ENCODE assay signal across 1 cellular context in genomic region chr4:48340905-48341775, GRCh38.
TF ChIP-seq lines count a peak whose summit lies in the region.

Gene SLAIN2 (plus strand): TSS chr4:48341529. CDS start chr4:48341740, 211 bp downstream.

TF ChIP-seq in HepG2, 621 proteins besides CTCF, POLR2A, EP300 and RAD21 (continued from another document and continues in another):
- no peak for TF ChIP-seq ZNF773 (CRISPR knock-in tag; IDR thresholded peaks at IDR 0.05; ENCODE audit: borderline replicate concordance)
- TF ChIP-seq IRF2 (CRISPR knock-in tag; IDR thresholded peaks at IDR 0.05), result no peak
- no peak for TF ChIP-seq ZMYM3 (CRISPR knock-in tag; IDR thresholded peaks at IDR 0.05)
- no peak; the same call in 1 of the 2 replicates for TF ChIP-seq ZNF468 (CRISPR knock-in tag; IDR thresholded peaks at IDR 0.05)
- TF ChIP-seq ZNF431 (CRISPR knock-in tag; IDR thresholded peaks at IDR 0.05; ENCODE audit: borderline replicate concordance, low read depth), result no peak
- TF ChIP-seq ZFP62 (CRISPR knock-in tag; IDR thresholded peaks at IDR 0.05), result no peak
- no peak for TF ChIP-seq ZNF550 (CRISPR knock-in tag; IDR thresholded peaks at IDR 0.05; ENCODE audit: borderline replicate concordance)
- TF ChIP-seq HES4 (CRISPR knock-in tag; IDR thresholded peaks at IDR 0.05; ENCODE audit: borderline replicate concordance), result no peak
- peak; percentile 71 for TF ChIP-seq TARDBP (CRISPR knock-in tag; IDR thresholded peaks at IDR 0.05)
- TF ChIP-seq, protein P1, sequence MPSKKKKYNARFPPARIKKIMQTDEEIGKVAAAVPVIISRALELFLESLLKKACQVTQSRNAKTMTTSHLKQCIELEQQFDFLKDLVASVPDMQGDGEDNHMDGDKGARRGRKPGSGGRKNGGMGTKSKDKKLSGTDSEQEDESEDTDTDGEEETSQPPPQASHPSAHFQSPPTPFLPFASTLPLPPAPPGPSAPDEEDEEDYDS (CRISPR knock-in tag; IDR thresholded peaks at IDR 0.05), result peak; percentile 71; the same call in 1 of the 2 replicates
- peak; percentile 67 for TF ChIP-seq RBM39 (IDR thresholded peaks at IDR 0.05; ENCODE audit: low read depth, low read length, poor library complexity, severe bottlenecking)
- TF ChIP-seq ZSCAN30 (CRISPR knock-in tag; IDR thresholded peaks at IDR 0.05), result no peak
- TF ChIP-seq, protein P2, sequence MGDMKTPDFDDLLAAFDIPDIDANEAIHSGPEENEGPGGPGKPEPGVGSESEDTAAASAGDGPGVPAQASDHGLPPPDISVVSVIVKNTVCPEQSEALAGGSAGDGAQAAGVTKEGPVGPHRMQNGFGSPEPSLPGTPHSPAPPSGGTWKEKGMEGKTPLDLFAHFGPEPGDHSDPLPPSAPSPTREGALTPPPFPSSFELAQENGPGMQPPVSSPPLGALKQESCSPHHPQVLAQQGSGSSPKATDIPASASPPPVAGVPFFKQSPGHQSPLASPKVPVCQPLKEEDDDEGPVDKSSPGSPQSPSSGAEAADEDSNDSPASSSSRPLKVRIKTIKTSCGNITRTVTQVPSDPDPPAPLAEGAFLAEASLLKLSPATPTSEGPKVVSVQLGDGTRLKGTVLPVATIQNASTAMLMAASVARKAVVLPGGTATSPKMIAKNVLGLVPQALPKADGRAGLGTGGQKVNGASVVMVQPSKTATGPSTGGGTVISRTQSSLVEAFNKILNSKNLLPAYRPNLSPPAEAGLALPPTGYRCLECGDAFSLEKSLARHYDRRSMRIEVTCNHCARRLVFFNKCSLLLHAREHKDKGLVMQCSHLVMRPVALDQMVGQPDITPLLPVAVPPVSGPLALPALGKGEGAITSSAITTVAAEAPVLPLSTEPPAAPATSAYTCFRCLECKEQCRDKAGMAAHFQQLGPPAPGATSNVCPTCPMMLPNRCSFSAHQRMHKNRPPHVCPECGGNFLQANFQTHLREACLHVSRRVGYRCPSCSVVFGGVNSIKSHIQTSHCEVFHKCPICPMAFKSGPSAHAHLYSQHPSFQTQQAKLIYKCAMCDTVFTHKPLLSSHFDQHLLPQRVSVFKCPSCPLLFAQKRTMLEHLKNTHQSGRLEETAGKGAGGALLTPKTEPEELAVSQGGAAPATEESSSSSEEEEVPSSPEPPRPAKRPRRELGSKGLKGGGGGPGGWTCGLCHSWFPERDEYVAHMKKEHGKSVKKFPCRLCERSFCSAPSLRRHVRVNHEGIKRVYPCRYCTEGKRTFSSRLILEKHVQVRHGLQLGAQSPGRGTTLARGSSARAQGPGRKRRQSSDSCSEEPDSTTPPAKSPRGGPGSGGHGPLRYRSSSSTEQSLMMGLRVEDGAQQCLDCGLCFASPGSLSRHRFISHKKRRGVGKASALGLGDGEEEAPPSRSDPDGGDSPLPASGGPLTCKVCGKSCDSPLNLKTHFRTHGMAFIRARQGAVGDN (CRISPR knock-in tag; IDR thresholded peaks at IDR 0.05), result peak; percentile 74
- TF ChIP-seq RARG (CRISPR knock-in tag; IDR thresholded peaks at IDR 0.05; ENCODE audit: low read depth), result no peak
- TF ChIP-seq, protein P3, sequence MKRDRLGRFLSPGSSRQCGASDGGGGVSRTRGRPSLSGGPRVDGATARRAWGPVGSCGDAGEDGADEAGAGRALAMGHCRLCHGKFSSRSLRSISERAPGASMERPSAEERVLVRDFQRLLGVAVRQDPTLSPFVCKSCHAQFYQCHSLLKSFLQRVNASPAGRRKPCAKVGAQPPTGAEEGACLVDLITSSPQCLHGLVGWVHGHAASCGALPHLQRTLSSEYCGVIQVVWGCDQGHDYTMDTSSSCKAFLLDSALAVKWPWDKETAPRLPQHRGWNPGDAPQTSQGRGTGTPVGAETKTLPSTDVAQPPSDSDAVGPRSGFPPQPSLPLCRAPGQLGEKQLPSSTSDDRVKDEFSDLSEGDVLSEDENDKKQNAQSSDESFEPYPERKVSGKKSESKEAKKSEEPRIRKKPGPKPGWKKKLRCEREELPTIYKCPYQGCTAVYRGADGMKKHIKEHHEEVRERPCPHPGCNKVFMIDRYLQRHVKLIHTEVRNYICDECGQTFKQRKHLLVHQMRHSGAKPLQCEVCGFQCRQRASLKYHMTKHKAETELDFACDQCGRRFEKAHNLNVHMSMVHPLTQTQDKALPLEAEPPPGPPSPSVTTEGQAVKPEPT (CRISPR knock-in tag; IDR thresholded peaks at IDR 0.05; ENCODE audit: low read depth), result no peak
- no peak for TF ChIP-seq TBL1XR1 (IDR thresholded peaks at IDR 0.05; ENCODE audit: borderline replicate concordance, low read length, partially characterized antibody)
- TF ChIP-seq ZNF512 (CRISPR knock-in tag; IDR thresholded peaks at IDR 0.05), result no peak
- no peak for TF ChIP-seq SNAPC2 (CRISPR knock-in tag; IDR thresholded peaks at IDR 0.05)
- TF ChIP-seq ZBTB25 (CRISPR knock-in tag; IDR thresholded peaks at IDR 0.05), result peak; percentile 76; the same call in 1 of the 2 replicates
- TF ChIP-seq ZNF350 (CRISPR knock-in tag; IDR thresholded peaks at IDR 0.05; ENCODE audit: borderline replicate concordance, low read depth), result peak; percentile 87; the same call in 1 of the 2 replicates
- no peak for TF ChIP-seq ATF6 (CRISPR knock-in tag; conservative IDR thresholded peaks at IDR 0.05)
- TF ChIP-seq, protein P4, sequence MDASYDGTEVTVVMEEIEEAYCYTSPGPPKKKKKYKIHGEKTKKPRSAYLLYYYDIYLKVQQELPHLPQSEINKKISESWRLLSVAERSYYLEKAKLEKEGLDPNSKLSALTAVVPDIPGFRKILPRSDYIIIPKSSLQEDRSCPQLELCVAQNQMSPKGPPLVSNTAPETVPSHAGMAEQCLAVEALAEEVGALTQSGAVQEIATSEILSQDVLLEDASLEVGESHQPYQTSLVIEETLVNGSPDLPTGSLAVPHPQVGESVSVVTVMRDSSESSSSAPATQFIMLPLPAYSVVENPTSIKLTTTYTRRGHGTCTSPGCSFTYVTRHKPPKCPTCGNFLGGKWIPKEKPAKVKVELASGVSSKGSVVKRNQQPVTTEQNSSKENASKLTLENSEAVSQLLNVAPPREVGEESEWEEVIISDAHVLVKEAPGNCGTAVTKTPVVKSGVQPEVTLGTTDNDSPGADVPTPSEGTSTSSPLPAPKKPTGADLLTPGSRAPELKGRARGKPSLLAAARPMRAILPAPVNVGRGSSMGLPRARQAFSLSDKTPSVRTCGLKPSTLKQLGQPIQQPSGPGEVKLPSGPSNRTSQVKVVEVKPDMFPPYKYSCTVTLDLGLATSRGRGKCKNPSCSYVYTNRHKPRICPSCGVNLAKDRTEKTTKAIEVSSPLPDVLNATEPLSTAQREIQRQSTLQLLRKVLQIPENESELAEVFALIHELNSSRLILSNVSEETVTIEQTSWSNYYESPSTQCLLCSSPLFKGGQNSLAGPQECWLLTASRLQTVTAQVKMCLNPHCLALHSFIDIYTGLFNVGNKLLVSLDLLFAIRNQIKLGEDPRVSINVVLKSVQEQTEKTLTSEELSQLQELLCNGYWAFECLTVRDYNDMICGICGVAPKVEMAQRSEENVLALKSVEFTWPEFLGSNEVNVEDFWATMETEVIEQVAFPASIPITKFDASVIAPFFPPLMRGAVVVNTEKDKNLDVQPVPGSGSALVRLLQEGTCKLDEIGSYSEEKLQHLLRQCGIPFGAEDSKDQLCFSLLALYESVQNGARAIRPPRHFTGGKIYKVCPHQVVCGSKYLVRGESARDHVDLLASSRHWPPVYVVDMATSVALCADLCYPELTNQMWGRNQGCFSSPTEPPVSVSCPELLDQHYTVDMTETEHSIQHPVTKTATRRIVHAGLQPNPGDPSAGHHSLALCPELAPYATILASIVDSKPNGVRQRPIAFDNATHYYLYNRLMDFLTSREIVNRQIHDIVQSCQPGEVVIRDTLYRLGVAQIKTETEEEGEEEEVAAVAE (CRISPR knock-in tag; IDR thresholded peaks at IDR 0.05; ENCODE audit: borderline replicate concordance), result no peak
- TF ChIP-seq ZNF317 (CRISPR knock-in tag; IDR thresholded peaks at IDR 0.05), result no peak
- TF ChIP-seq, protein P5, sequence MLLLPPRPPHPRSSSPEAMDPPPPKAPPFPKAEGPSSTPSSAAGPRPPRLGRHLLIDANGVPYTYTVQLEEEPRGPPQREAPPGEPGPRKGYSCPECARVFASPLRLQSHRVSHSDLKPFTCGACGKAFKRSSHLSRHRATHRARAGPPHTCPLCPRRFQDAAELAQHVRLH (CRISPR knock-in tag; IDR thresholded peaks at IDR 0.05; ENCODE audit: borderline replicate concordance, low read depth), result no peak
- TF ChIP-seq MTF1 (CRISPR knock-in tag; IDR thresholded peaks at IDR 0.05), result no peak; the same call in 1 of the 2 replicates
- TF ChIP-seq ATF7 (IDR thresholded peaks at IDR 0.05), result no peak
- no peak for TF ChIP-seq ATF7 (CRISPR knock-in tag; IDR thresholded peaks at IDR 0.05)
- TF ChIP-seq, protein P6, sequence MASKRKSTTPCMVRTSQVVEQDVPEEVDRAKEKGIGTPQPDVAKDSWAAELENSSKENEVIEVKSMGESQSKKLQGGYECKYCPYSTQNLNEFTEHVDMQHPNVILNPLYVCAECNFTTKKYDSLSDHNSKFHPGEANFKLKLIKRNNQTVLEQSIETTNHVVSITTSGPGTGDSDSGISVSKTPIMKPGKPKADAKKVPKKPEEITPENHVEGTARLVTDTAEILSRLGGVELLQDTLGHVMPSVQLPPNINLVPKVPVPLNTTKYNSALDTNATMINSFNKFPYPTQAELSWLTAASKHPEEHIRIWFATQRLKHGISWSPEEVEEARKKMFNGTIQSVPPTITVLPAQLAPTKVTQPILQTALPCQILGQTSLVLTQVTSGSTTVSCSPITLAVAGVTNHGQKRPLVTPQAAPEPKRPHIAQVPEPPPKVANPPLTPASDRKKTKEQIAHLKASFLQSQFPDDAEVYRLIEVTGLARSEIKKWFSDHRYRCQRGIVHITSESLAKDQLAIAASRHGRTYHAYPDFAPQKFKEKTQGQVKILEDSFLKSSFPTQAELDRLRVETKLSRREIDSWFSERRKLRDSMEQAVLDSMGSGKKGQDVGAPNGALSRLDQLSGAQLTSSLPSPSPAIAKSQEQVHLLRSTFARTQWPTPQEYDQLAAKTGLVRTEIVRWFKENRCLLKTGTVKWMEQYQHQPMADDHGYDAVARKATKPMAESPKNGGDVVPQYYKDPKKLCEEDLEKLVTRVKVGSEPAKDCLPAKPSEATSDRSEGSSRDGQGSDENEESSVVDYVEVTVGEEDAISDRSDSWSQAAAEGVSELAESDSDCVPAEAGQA (IDR thresholded peaks at IDR 0.05; ENCODE audit: low read depth), result no peak; the same call in 1 of the 2 replicates
- TF ChIP-seq, protein P6 (CRISPR knock-in tag; IDR thresholded peaks at IDR 0.05; ENCODE audit: borderline replicate concordance), result no peak
- TF ChIP-seq, protein P7, sequence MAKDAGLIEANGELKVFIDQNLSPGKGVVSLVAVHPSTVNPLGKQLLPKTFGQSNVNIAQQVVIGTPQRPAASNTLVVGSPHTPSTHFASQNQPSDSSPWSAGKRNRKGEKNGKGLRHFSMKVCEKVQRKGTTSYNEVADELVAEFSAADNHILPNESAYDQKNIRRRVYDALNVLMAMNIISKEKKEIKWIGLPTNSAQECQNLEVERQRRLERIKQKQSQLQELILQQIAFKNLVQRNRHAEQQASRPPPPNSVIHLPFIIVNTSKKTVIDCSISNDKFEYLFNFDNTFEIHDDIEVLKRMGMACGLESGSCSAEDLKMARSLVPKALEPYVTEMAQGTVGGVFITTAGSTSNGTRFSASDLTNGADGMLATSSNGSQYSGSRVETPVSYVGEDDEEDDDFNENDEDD (CRISPR knock-in tag; IDR thresholded peaks at IDR 0.05; ENCODE audit: borderline replicate concordance), result peak; percentile 36; the same call in 1 of the 2 replicates
- TF ChIP-seq ZNF207 (IDR thresholded peaks at IDR 0.05; ENCODE audit: borderline replicate concordance), result no peak
- TF ChIP-seq ERF (CRISPR knock-in tag; IDR thresholded peaks at IDR 0.05), result peak; percentile 36; the same call in 1 of the 2 replicates
- no peak for TF ChIP-seq ZNF841 (CRISPR knock-in tag; IDR thresholded peaks at IDR 0.05; ENCODE audit: borderline replicate concordance)
- TF ChIP-seq CBX1 (IDR thresholded peaks at IDR 0.05; ENCODE audit: low read depth), result no peak
